16 cellular contexts compared by ENCODE assay signal in genomic region chr3:139313921-139314320, GRCh38. TPM values are rescaled to one million over a fixed set of nuclear protein-coding genes. Genes with fewer than 3 reads are reported as not detected.
DNase-seq lines count a peak whose midpoint lies in the region; ATAC-seq and TF ChIP-seq lines count a peak whose summit lies in the region.
"Had no signal": no experiment of that assay in that cellular context is flagged by ENCODE, and none has a peak within 500 bp of the region (broad histone marks: within the 10 kb centered on the region; RNA-seq: fewer than 3 reads in every experiment).

No MANE protein-coding gene starts in this region.

- H3K23ac ChIP-seq in IMR-90 (ENCODE audit: low read depth, low read length) (no peak overlapping the region), mesenchymal stem cell (ENCODE audit: low read length in 2 of 2) (no peak overlapping the region)

- TF ChIP-seq CTCF in Caco-2 (IDR thresholded peaks at IDR 0.05; ENCODE audit: insufficient read depth in 1 of 2, low read depth in 1 of 2, low read length in 1 of 2, severe bottlenecking in 1 of 2, unreplicated experiment in 1 of 2): no peak
- no peak for TF ChIP-seq CTCF in IMR-90 (conservative IDR thresholded peaks at IDR 0.05; ENCODE audit: low read depth, low read length)
- no peak for TF ChIP-seq CTCF in suprapubic skin (IDR thresholded peaks at IDR 0.05)
- TF ChIP-seq CTCF in uterus (IDR thresholded peaks at IDR 0.05): no peak

- dilution Hi-C loops in IMR-90 (cut with HindIII; ENCODE audit: low sequenced_read_pairs, unreplicated experiment): no loop called here

- WGBS in IMR-90 (ENCODE audit: extremely low coverage in 2 of 2, insufficient read length in 1 of 2), 2 experiments: 100% methylated on average over 2 of the region's 5 CpGs; no CpG with 5 or more reads in 1 of the 2 experiments
- WGBS in mesenchymal stem cell: 91% methylated on average over 5 of the region's 5 CpGs
- WGBS in suprapubic skin: 72% methylated on average over 5 of the region's 5 CpGs

- H3K14ac ChIP-seq in IMR-90 (replicated peaks; ENCODE audit: low read depth, low read length): no peak overlapping the region
- H3K14ac ChIP-seq in mesenchymal stem cell (ENCODE audit: low read length in 2 of 2): peak overlapping the region in 1 of 2 experiments; percentile 53

- H4K20me1 ChIP-seq in IMR-90 (ENCODE audit: insufficient read depth, low read length): no peaks in the 10 kb centered on the region

- DNase-seq in Caco-2 (no peak), IMR-90 (no peak), mesenchymal stem cell (no peak), suprapubic skin (ENCODE audit: low spot score in 2 of 2) (peak; percentile 46 to 76), NCI-H1436 (lab: John Stamatoyannopoulos, UW) (no peak), uterus (no peak)
- DNase-seq in activated naive CD4-positive, alpha-beta T cell treated with anti-CD3 and anti-CD28 coated beads, Interleukin-2, amount 50 U/mL, for 16 hours: no peak
- DNase-seq: ACHN; BE2C; C1 segment of cervical spinal cord; CD4-positive, CD25-positive, alpha-beta regulatory T cell; CD8-positive, alpha-beta memory T cell; COR-L47; GM23248 had no signal

- H3K9me3 ChIP-seq in Caco-2 (no peaks in the 10 kb centered on the region), IMR-90 (ENCODE audit: control insufficient read depth, insufficient read depth, low read length) (no peaks in the 10 kb centered on the region), mesenchymal stem cell (ENCODE audit: control insufficient read depth, low read length) (no peaks in the 10 kb centered on the region), suprapubic skin (no peaks in the 10 kb centered on the region), uterus (no peaks in the 10 kb centered on the region)
- H3K9me3 ChIP-seq: BE2C, HAP-1 had no signal

- H3K27ac ChIP-seq in IMR-90 (ENCODE audit: insufficient read depth, low read length) (no peak overlapping the region), mesenchymal stem cell (ENCODE audit: low read length, poor library complexity, severe bottlenecking) (no peak overlapping the region), suprapubic skin (no peak overlapping the region), uterus (no peak overlapping the region)
- H3K27ac ChIP-seq: GM23248 had no signal

- CTCF ChIA-PET in Caco-2 (lab: Charles Lee) (no interaction called here), IMR-90 (lab: Yijun Ruan, JAX) (interaction anchor here (1.0 kb wide), 1 partner anchor 15 kb away, joined by 3 read pairs; no protein-coding TSS in a partner anchor)

- H3K9ac ChIP-seq in IMR-90 (ENCODE audit: low read depth, low read length): no peak overlapping the region
- no peak overlapping the region for H3K9ac ChIP-seq in mesenchymal stem cell (ENCODE audit: low read length)
- H3K9ac ChIP-seq: GM23248 had no signal

- no peak overlapping the region for H2AK9ac ChIP-seq in IMR-90 (replicated peaks; ENCODE audit: low read depth, low read length, poor library complexity)

- H4K8ac ChIP-seq in IMR-90 (ENCODE audit: low read depth in 2 of 2, low read length in 2 of 2) (no peak overlapping the region), mesenchymal stem cell (ENCODE audit: low read length) (no peak overlapping the region)

- H3K4me3 ChIP-seq in Caco-2 (ENCODE audit: low read depth, low read length) (no peak overlapping the region), IMR-90 (ENCODE audit: insufficient read depth, low read depth, low read length) (no peak overlapping the region), mesenchymal stem cell (ENCODE audit: insufficient read depth in 1 of 2, low read depth in 1 of 2, low read length in 2 of 2) (no peak overlapping the region), suprapubic skin (no peak overlapping the region), uterus (no peak overlapping the region)
- H3K4me3 ChIP-seq: GM23248, HAP-1 had no signal

- H3K27me3 ChIP-seq in Caco-2 (replicated peaks; ENCODE audit: control insufficient read depth, insufficient read depth, low read length): no peaks in the 10 kb centered on the region
- H3K27me3 ChIP-seq in IMR-90 (ENCODE audit: control insufficient read depth, insufficient read depth, low read length): no peaks in the 10 kb centered on the region; the same call in 1 of the 2 replicates
- peaks cover 0 to 30% of the 10 kb centered on the region in 2 experiments for H3K27me3 ChIP-seq in mesenchymal stem cell (ENCODE audit: control insufficient read depth in 1 of 2, insufficient read depth in 1 of 2, low read length in 2 of 2)
- peaks cover 19% of the 10 kb centered on the region for H3K27me3 ChIP-seq in suprapubic skin
- no peaks in the 10 kb centered on the region for H3K27me3 ChIP-seq in uterus
- H3K27me3 ChIP-seq: BE2C had no signal

- no peaks in the 10 kb centered on the region for H3K27me3 Mint-ChIP-seq in Caco-2 (ENCODE audit: insufficient read depth, unreplicated experiment)
- H3K27me3 Mint-ChIP-seq: CD4-positive, CD25-positive, alpha-beta regulatory T cell had no signal

- peak overlapping the region; percentile 74 for H3K27ac Mint-ChIP-seq in Caco-2 (ENCODE audit: unreplicated experiment)
- H3K27ac Mint-ChIP-seq: CD8-positive, alpha-beta memory T cell had no signal

- TF ChIP-seq POLR2A in IMR-90 (IDR thresholded peaks at IDR 0.05; ENCODE audit: low read depth, low read length) (no peak), suprapubic skin (IDR thresholded peaks at IDR 0.05) (no peak), uterus (IDR thresholded peaks at IDR 0.05) (no peak)

- H4K91ac ChIP-seq in IMR-90 (ENCODE audit: insufficient read depth, low read depth, low read length) (0 out of 2 replicates have a peak overlapping the region, but pooled peaks have one; percentile 98), mesenchymal stem cell (ENCODE audit: low read length) (no peak overlapping the region)

- no peak overlapping the region for H4K5ac ChIP-seq in IMR-90 (ENCODE audit: low read depth, low read length)

- H2BK15ac ChIP-seq in IMR-90 (ENCODE audit: low read depth, low read length) (0 out of 3 replicates have a peak overlapping the region, but pooled peaks have one; percentile 64), mesenchymal stem cell (ENCODE audit: low read depth, poor library complexity, severe bottlenecking) (no peak overlapping the region)

- no peak overlapping the region for H2BK5ac ChIP-seq in IMR-90 (ENCODE audit: low read depth, low read length, poor library complexity, severe bottlenecking)
- H2BK5ac ChIP-seq in mesenchymal stem cell (ENCODE audit: low read depth, low read length, poor library complexity, severe bottlenecking): no peak overlapping the region

- no peak overlapping the region for H3K4me3 Mint-ChIP-seq in Caco-2 (ENCODE audit: unreplicated experiment)
- H3K4me3 Mint-ChIP-seq: CD4-positive, CD25-positive, alpha-beta regulatory T cell; CD8-positive, alpha-beta memory T cell; IgD-negative memory B cell had no signal

- peaks cover 16% of the 10 kb centered on the region for H3K4me1 ChIP-seq in Caco-2
- H3K4me1 ChIP-seq in IMR-90 (ENCODE audit: control insufficient read depth, insufficient read depth, low read length): peaks cover 23% of the 10 kb centered on the region
- peaks cover 32% of the 10 kb centered on the region for H3K4me1 ChIP-seq in mesenchymal stem cell (ENCODE audit: control insufficient read depth, insufficient read depth, low read depth, low read length)
- no peaks in the 10 kb centered on the region for H3K4me1 ChIP-seq in suprapubic skin
- peaks cover 0 to 11% of the 10 kb centered on the region in 2 donors for H3K4me1 ChIP-seq in uterus
- H3K4me1 ChIP-seq: HAP-1 had no signal

- POLR2A ChIA-PET in Caco-2 (lab: Charles Lee) (no interaction called here), IMR-90 (lab: Charles Lee; ENCODE audit: unreplicated experiment) (no interaction called here)

- no peak for ATAC-seq in IMR-90 (ENCODE audit: low read depth)

- BruUV-seq in Caco-2 (replicated peaks; lab: Mats Ljungman, UMichigan): no TSS peak
- BruUV-seq in IMR-90 (replicated peaks; lab: Mats Ljungman, UMichigan): no TSS peak

- H3K56ac ChIP-seq in IMR-90 (ENCODE audit: extremely low read depth, insufficient read depth, low read length): no peak overlapping the region

- H3K4me1 Mint-ChIP-seq in Caco-2 (ENCODE audit: low read depth, unreplicated experiment): peaks cover 17% of the 10 kb centered on the region
- H3K4me1 Mint-ChIP-seq: CD4-positive, CD25-positive, alpha-beta regulatory T cell; CD8-positive, alpha-beta memory T cell had no signal

- H3K18ac ChIP-seq in IMR-90 (ENCODE audit: low read depth, low read length) (no peak overlapping the region), mesenchymal stem cell (ENCODE audit: low read depth in 1 of 2, low read length in 2 of 2) (peak overlapping the region in 1 of 2 experiments; percentile 34)

- TF ChIP-seq RAD21 in IMR-90 (IDR thresholded peaks at IDR 0.05; ENCODE audit: low read length): no peak

- H3K4ac ChIP-seq in IMR-90 (ENCODE audit: low read depth, low read length): no peak overlapping the region; the same call in 1 of the 2 replicates
- H3K4ac ChIP-seq in mesenchymal stem cell (ENCODE audit: low read depth in 1 of 2, low read length in 2 of 2): no peak overlapping the region

- H2BK20ac ChIP-seq in IMR-90 (ENCODE audit: low read depth, low read length): peak overlapping the region; percentile 65; the same call in 1 of the 2 replicates

- H2AFZ ChIP-seq in IMR-90 (replicated peaks; ENCODE audit: low read length, poor library complexity): no peak overlapping the region
- no peak overlapping the region for H2AFZ ChIP-seq in mesenchymal stem cell (ENCODE audit: low read depth, low read length)

- H3K4me2 ChIP-seq in IMR-90 (ENCODE audit: low read depth, low read length): no peak overlapping the region
- H3K4me2 ChIP-seq in mesenchymal stem cell (ENCODE audit: low read length, poor library complexity, severe bottlenecking): no peak overlapping the region

- H2BK12ac ChIP-seq in mesenchymal stem cell (ENCODE audit: low read length in 2 of 2): peak overlapping the region in 1 of 2 experiments; percentile 67

- peak overlapping the region; percentile 36; the same call in 1 of the 2 replicates for H2AK5ac ChIP-seq in IMR-90 (ENCODE audit: low read depth, low read length)
- H2AK5ac ChIP-seq in mesenchymal stem cell (ENCODE audit: low read length, severe bottlenecking): peak overlapping the region; percentile 66

- no peaks in the 10 kb centered on the region for H3K9me3 Mint-ChIP-seq in Caco-2 (ENCODE audit: unreplicated experiment)
- H3K9me3 Mint-ChIP-seq: IgD-negative memory B cell had no signal

- intact Hi-C loops in Caco-2 (cut with micrococcal nuclease; ENCODE audit: unreplicated experiment): no loop called here
- intact Hi-C loops in IMR-90 (cut with micrococcal nuclease): no loop called here
- intact Hi-C loops in uterus (cut with DNase I; ENCODE audit: low total_unique reads): no loop called here

- H3K79me1 ChIP-seq in IMR-90 (ENCODE audit: low read depth in 1 of 2, low read length in 2 of 2) (no peaks in the 10 kb centered on the region; a peak in 1 of 4 replicates), mesenchymal stem cell (replicated peaks; ENCODE audit: low read length, poor library complexity, severe bottlenecking) (no peaks in the 10 kb centered on the region)

- H3K9me1 ChIP-seq in IMR-90 (ENCODE audit: insufficient read depth, low read length): peaks cover 34% of the 10 kb centered on the region

- in situ Hi-C loops in IMR-90 (cut with MboI; ENCODE audit: low sequenced_read_pairs): loop anchor here (10.0 kb wide), 1 partner anchor 189 kb away; no protein-coding TSS in a partner anchor

- H3K36me3 Mint-ChIP-seq in Caco-2 (ENCODE audit: insufficient read depth, unreplicated experiment): no peaks in the 10 kb centered on the region
- H3K36me3 Mint-ChIP-seq: CD4-positive, CD25-positive, alpha-beta regulatory T cell; CD8-positive, alpha-beta memory T cell; IgD-negative memory B cell had no signal

- TF ChIP-seq EP300 in suprapubic skin (IDR thresholded peaks at IDR 0.05): no peak

- peak overlapping the region; percentile 64 for H2BK120ac ChIP-seq in IMR-90 (ENCODE audit: low read depth, low read length)
- no peak overlapping the region for H2BK120ac ChIP-seq in mesenchymal stem cell (ENCODE audit: low read depth, low read length)

- H3K36me3 ChIP-seq in Caco-2 (ENCODE audit: control insufficient read depth, insufficient read depth, low read length) (no peaks in the 10 kb centered on the region), IMR-90 (ENCODE audit: control insufficient read depth, insufficient read depth, low read length) (no peaks in the 10 kb centered on the region), mesenchymal stem cell (ENCODE audit: control insufficient read depth in 1 of 2, insufficient read depth in 2 of 2, low read depth in 1 of 2, low read length in 2 of 2) (no peaks in the 10 kb centered on the region), suprapubic skin (no peaks in the 10 kb centered on the region), uterus (no peaks in the 10 kb centered on the region)
- H3K36me3 ChIP-seq: BE2C, HAP-1 had no signal

RNA-seq across cellular contexts. Expression of gene MRPS22, which starts 29.9 kb away (rescaled TPM):
- 58.2 and 63.9 TPM in 2 replicates for total RNA-seq in Caco-2 (2022)
- 72.4 and 94.4 TPM in 2 replicates for total RNA-seq in IMR-90 (2012; rRNA removed)
- 51.3 and 54.5 TPM in 2 replicates for polyA plus RNA-seq in IMR-90 (2012; rRNA removed)
- polyA plus RNA-seq in IMR-90 (2012; cell fraction: cytosol; rRNA removed): 30.7 and 37.9 TPM in 2 replicates
- polyA plus RNA-seq in IMR-90 (2012; cell fraction: nucleus; rRNA removed; ENCODE audit: low replicate concordance): 22.1 and 37.3 TPM in 2 replicates
- 47.0 TPM for polyA plus RNA-seq in mesenchymal stem cell (2013, experiment 1 of 2)
- 48.0 TPM for polyA plus RNA-seq in mesenchymal stem cell (2013, experiment 2 of 2)
- 10 to 100 TPM; 44.0 to 51.0 (median 46.8) TPM for total RNA-seq in suprapubic skin
- total RNA-seq in uterus: 100 to 1,000 TPM in 1 of 4 donors, 10 to 100 TPM in 3; 47.8 to 118 (median 76.5) TPM

Comparison
In these comparisons a context has a peak if more than half of its experiments do, and no peak if none do; other contexts are left out.
1. DNase-seq: peak in suprapubic skin (2 of 2); none in Caco-2 (0 of 2), IMR-90 (single experiment), mesenchymal stem cell (single experiment), NCI-H1436 (single experiment), activated naive CD4-positive, alpha-beta T cell treated with anti-CD3 and anti-CD28 coated beads, Interleukin-2, amount 50 U/mL, for 16 hours (single experiment) and uterus (0 of 2).